In genomic region chr13:110936519-110936918, GRCh38 we compare ENCODE assay signal across 28 cellular contexts.
"Had no signal": no experiment of that assay in that cellular context is flagged by ENCODE, and none has a peak within 500 bp of the region (broad histone marks: within the 10 kb centered on the region; RNA-seq: fewer than 3 reads in every experiment).

No MANE protein-coding gene starts in this region.

- H3K9ac ChIP-seq: parathyroid adenoma had no signal

- H3K36me3 Mint-ChIP-seq: stimulated activated effector memory CD8-positive, alpha-beta T cell treated with anti-CD3 and anti-CD28 coated beads, Interleukin-12 subunit alpha, Interleukin-12 subunit beta, amount 100 ng/mL, for 72 hours had no signal

- H3K4me3 ChIP-seq: ovary, psoas muscle, right lobe of liver, sigmoid colon, stomach, thoracic aorta, thyroid gland, tibial nerve, upper lobe of left lung, vagina had no signal

- H3K4me1 ChIP-seq: parathyroid adenoma, psoas muscle, right lobe of liver, sigmoid colon, stomach, thyroid gland, tibial nerve, upper lobe of left lung, vagina had no signal

- H3K27ac Mint-ChIP-seq: naive thymus-derived CD8-positive, alpha-beta T cell; natural killer cell treated with Interleukin-12 subunit alpha and Interleukin-12 subunit beta and Interleukin-15 and Interleukin-18, amount 100 ng/mL, for 72 hours; nephron progenitor cell; progenitor cell of endocrine pancreas; stimulated activated effector memory CD8-positive, alpha-beta T cell treated with anti-CD3 and anti-CD28 coated beads, Interleukin-12 subunit alpha, Interleukin-12 subunit beta, amount 100 ng/mL, for 72 hours; stimulated activated naive CD8-positive, alpha-beta T cell treated with anti-CD3 and anti-CD28 coated beads, Interleukin-15, Interleukin-2, amounts not matched to agents 100 ng/mL and 50 ng/mL, for 24 hours had no signal

- H3K27me3 ChIP-seq: ovary, right lobe of liver, sigmoid colon, stomach, thyroid gland, tibial nerve, upper lobe of left lung, vagina had no signal

- H3K9me3 ChIP-seq: psoas muscle, right lobe of liver, thyroid gland had no signal

- H3K4me3 Mint-ChIP-seq: naive thymus-derived CD8-positive, alpha-beta T cell; natural killer cell treated with Interleukin-12 subunit alpha and Interleukin-12 subunit beta and Interleukin-15 and Interleukin-18, amount 100 ng/mL, for 72 hours; nephron progenitor cell; neural crest cell; stimulated activated effector memory CD8-positive, alpha-beta T cell treated with anti-CD3 and anti-CD28 coated beads, Interleukin-12 subunit alpha, Interleukin-12 subunit beta, amount 100 ng/mL, for 72 hours; stimulated activated naive CD8-positive, alpha-beta T cell treated with anti-CD3 and anti-CD28 coated beads, Interleukin-15, Interleukin-2, amounts not matched to agents 100 ng/mL and 50 ng/mL, for 24 hours had no signal

- DNase-seq: naive thymus-derived CD8-positive, alpha-beta T cell; nephron progenitor cell; occipital lobe; ovary; posterior cingulate gyrus; psoas muscle; right cardiac atrium; right lobe of liver; sigmoid colon; small intestine; stimulated activated CD4-positive, alpha-beta T cell treated with anti-CD3 and anti-CD28 coated beads, Interleukin-15, amount 100 ng/mL, for 24 hours; stimulated activated CD4-positive, alpha-beta T cell treated with anti-CD3 and anti-CD28 coated beads, Interleukin-2, amount 100 ng/mL, for 24 hours; stimulated activated CD4-positive, alpha-beta T cell treated with anti-CD3 and anti-CD28 coated beads, Interleukin-2, amount 100 ng/mL, for 48 hours; stimulated activated CD4-positive, alpha-beta T cell treated with anti-CD3 and anti-CD28 coated beads, Interleukin-4, amount 100 ng/mL, for 24 hours; stimulated activated naive CD4-positive, alpha-beta T cell treated with Interleukin-2 at 50 U/mL for 16 hours; stomach; thyroid gland; trophoblast cell had no signal

- H3K36me3 ChIP-seq: ovary, right lobe of liver, sigmoid colon, stomach, thoracic aorta, thyroid gland, tibial nerve, upper lobe of left lung, vagina had no signal

- H3K27ac ChIP-seq: ovary, parathyroid adenoma, psoas muscle, right lobe of liver, sigmoid colon, stomach, thoracic aorta, thyroid gland, tibial nerve, upper lobe of left lung, vagina had no signal

- H3K4me1 Mint-ChIP-seq: nephron progenitor cell, neural crest cell had no signal

- ATAC-seq: naive thymus-derived CD8-positive, alpha-beta T cell; natural killer cell treated with Interleukin-12 subunit alpha and Interleukin-12 subunit beta and Interleukin-15 and Interleukin-18, amount 100 ng/mL, for 72 hours; psoas muscle; right cardiac atrium; right lobe of liver; stimulated activated effector memory CD8-positive, alpha-beta T cell treated with anti-CD3 and anti-CD28 coated beads, Interleukin-12 subunit alpha, Interleukin-12 subunit beta, amount 100 ng/mL, for 72 hours had no signal
